ENCODE assay signal across 9 cellular contexts in genomic region chr1:151513626-151514101, GRCh38. TPM values are rescaled to one million over a fixed set of nuclear protein-coding genes. Genes with fewer than 3 reads are reported as not detected.
DNase-seq lines count a peak whose midpoint lies in the region; ATAC-seq and TF ChIP-seq lines count a peak whose summit lies in the region.
"Had no signal": no experiment of that assay in that cellular context is flagged by ENCODE, and none has a peak within 500 bp of the region (broad histone marks: within the 10 kb centered on the region; RNA-seq: fewer than 3 reads in every experiment).

No MANE protein-coding gene starts in this region.

- no peak for ATAC-seq in activated CD4-positive, alpha-beta T cell treated with anti-CD3 and anti-CD28 coated beads for 36 hours
- peak; percentile 64 for ATAC-seq in RWPE2 (ENCODE audit: low read depth)
- no peak for ATAC-seq in left ventricle myocardium superior

- intact Hi-C loops in activated CD4-positive, alpha-beta T cell treated with anti-CD3 and anti-CD28 coated beads for 36 hours (cut with DNase I, micrococcal nuclease), result loop anchor here in 1 of 2 experiments (5.0 kb wide), 1 partner anchor 71 kb away; no protein-coding TSS in a partner anchor
- intact Hi-C loops in left ventricle myocardium superior (cut with micrococcal nuclease), result no loop called here

- H3K9me3 ChIP-seq in RWPE2 (ENCODE audit: severe bottlenecking) (no peaks in the 10 kb centered on the region), iPS DF 6.9 (ENCODE audit: control insufficient read depth, insufficient read depth, low read length) (no peaks in the 10 kb centered on the region)
- H3K9me3 ChIP-seq: thoracic aorta had no signal

- H3K36me3 ChIP-seq in RWPE2 (ENCODE audit: low read depth) (no peaks in the 10 kb centered on the region), iPS DF 6.9 (ENCODE audit: control insufficient read depth, insufficient read depth, low read length) (no peaks in the 10 kb centered on the region; the same call in 1 of the 2 replicates)
- H3K36me3 ChIP-seq: thoracic aorta had no signal

- H3K4me3 Mint-ChIP-seq in activated CD4-positive, alpha-beta T cell treated with anti-CD3 and anti-CD28 coated beads for 36 hours, result no peak overlapping the region

- no CpG with 5 or more reads among the region's 6 CpGs for WGBS in iPS DF 6.9 (ENCODE audit: insufficient coverage, insufficient read length)

- H3K27me3 Mint-ChIP-seq in activated CD4-positive, alpha-beta T cell treated with anti-CD3 and anti-CD28 coated beads for 36 hours, result no peaks in the 10 kb centered on the region

- peak; percentile 37 for DNase-seq in activated CD4-positive, alpha-beta T cell treated with anti-CD3 and anti-CD28 coated beads for 36 hours
- no peak for DNase-seq in activated CD4-positive, alpha-beta T cell treated with anti-CD3 and anti-CD28 coated beads for 1 hour
- DNase-seq in RWPE2 (ENCODE audit: low spot score) (peak; percentile 91), iPS DF 6.9 (ENCODE audit: low read depth, low spot score) (no peak), NOMO-1 treated with DMSO at 0.1 percent for 48 hours (lab: John Stamatoyannopoulos, UW; ENCODE audit: unreplicated experiment) (no peak), NAMALWA (ENCODE audit: low spot score) (no peak), left ventricle myocardium superior (no peak)
- peak; percentile 33 for DNase-seq in stimulated activated CD8-positive, alpha-beta memory T cell treated with anti-CD3 and anti-CD28 coated beads, Interleukin-4, amount 100 ng/mL, for 48 hours

- H3K27me3 ChIP-seq in RWPE2 (ENCODE audit: insufficient read depth, poor library complexity, severe bottlenecking) (no peaks in the 10 kb centered on the region), iPS DF 6.9 (ENCODE audit: control insufficient read depth, insufficient read depth, low read length) (no peaks in the 10 kb centered on the region)

- H3K4me1 ChIP-seq in RWPE2 (ENCODE audit: insufficient read depth, poor library complexity, severe bottlenecking), result peaks cover 47% of the 10 kb centered on the region
- H3K4me1 ChIP-seq in iPS DF 6.9 (ENCODE audit: control insufficient read depth, insufficient read depth, low read length), result peaks cover 12% of the 10 kb centered on the region

- peaks cover 23% of the 10 kb centered on the region for H3K4me1 Mint-ChIP-seq in activated CD4-positive, alpha-beta T cell treated with anti-CD3 and anti-CD28 coated beads for 36 hours

- TF ChIP-seq CTCF in RWPE2 (IDR thresholded peaks at IDR 0.05; ENCODE audit: poor library complexity, severe bottlenecking), result no peak

- CTCF ChIA-PET in activated CD4-positive, alpha-beta T cell treated with anti-CD3 and anti-CD28 coated beads for 36 hours (lab: Charles Lee), result interaction anchor here (1.5 kb wide), 1 partner anchor 21 kb away, joined by 6 read pairs; no protein-coding TSS in a partner anchor

- peak overlapping the region; percentile 97 for H3K27ac ChIP-seq in RWPE2 (ENCODE audit: poor library complexity, severe bottlenecking)
- H3K27ac ChIP-seq in iPS DF 6.9 (ENCODE audit: low read length), result peak overlapping the region; percentile 29
- H3K27ac ChIP-seq: thoracic aorta had no signal

- no peak overlapping the region for H3K4me3 ChIP-seq in RWPE2 (ENCODE audit: severe bottlenecking)
- H3K4me3 ChIP-seq in iPS DF 6.9 (ENCODE audit: low read length), result no peak overlapping the region
- H3K4me3 ChIP-seq: thoracic aorta had no signal

- H3K9me3 Mint-ChIP-seq in activated CD4-positive, alpha-beta T cell treated with anti-CD3 and anti-CD28 coated beads for 36 hours (ENCODE audit: low read depth), result no peaks in the 10 kb centered on the region

- POLR2A ChIA-PET in activated CD4-positive, alpha-beta T cell treated with anti-CD3 and anti-CD28 coated beads for 36 hours (lab: Charles Lee), result no interaction called here

- no peak overlapping the region for H3K27ac Mint-ChIP-seq in activated CD4-positive, alpha-beta T cell treated with anti-CD3 and anti-CD28 coated beads for 36 hours

- H3K36me3 Mint-ChIP-seq in activated CD4-positive, alpha-beta T cell treated with anti-CD3 and anti-CD28 coated beads for 36 hours (ENCODE audit: low read depth), result no peaks in the 10 kb centered on the region

RNA-seq across cellular contexts. Expression of gene CGN, which starts 2.5 kb away (rescaled TPM):
- 1 to 10 TPM in 1 of 2 experiments, under 1 TPM in 1; 0.67 to 1.4 TPM for total RNA-seq in activated CD4-positive, alpha-beta T cell treated with anti-CD3 and anti-CD28 coated beads for 36 hours
- total RNA-seq in left ventricle myocardium superior, result 0.92 TPM

RNA-seq across cellular contexts. Expression of gene TUFT1, which starts 26.4 kb away (rescaled TPM):
- 1 to 10 TPM; 3.2 TPM for total RNA-seq in activated CD4-positive, alpha-beta T cell treated with anti-CD3 and anti-CD28 coated beads for 36 hours
- 3.1 TPM for total RNA-seq in left ventricle myocardium superior

RNA-seq across cellular contexts. Expression of gene POGZ, which starts 54.4 kb away (rescaled TPM):
- 100 to 1,000 TPM in 1 of 2 experiments, 10 to 100 TPM in 1; 81.3 to 104 TPM for total RNA-seq in activated CD4-positive, alpha-beta T cell treated with anti-CD3 and anti-CD28 coated beads for 36 hours
- 46.1 TPM for total RNA-seq in left ventricle myocardium superior

Comparison
In these comparisons a context has a peak if more than half of its experiments do, and no peak if none do; other contexts are left out.
1. DNase-seq: peak in activated CD4-positive, alpha-beta T cell treated with anti-CD3 and anti-CD28 coated beads for 36 hours (single experiment), RWPE2 (single experiment) and stimulated activated CD8-positive, alpha-beta memory T cell treated with anti-CD3 and anti-CD28 coated beads, Interleukin-4, amount 100 ng/mL, for 48 hours (single experiment); none in activated CD4-positive, alpha-beta T cell treated with anti-CD3 and anti-CD28 coated beads for 1 hour (single experiment), iPS DF 6.9 (single experiment), NOMO-1 treated with DMSO at 0.1 percent for 48 hours (single experiment), NAMALWA (single experiment) and left ventricle myocardium superior (single experiment).